17 cellular contexts compared by ENCODE assay signal in the genomic region with DNA sequence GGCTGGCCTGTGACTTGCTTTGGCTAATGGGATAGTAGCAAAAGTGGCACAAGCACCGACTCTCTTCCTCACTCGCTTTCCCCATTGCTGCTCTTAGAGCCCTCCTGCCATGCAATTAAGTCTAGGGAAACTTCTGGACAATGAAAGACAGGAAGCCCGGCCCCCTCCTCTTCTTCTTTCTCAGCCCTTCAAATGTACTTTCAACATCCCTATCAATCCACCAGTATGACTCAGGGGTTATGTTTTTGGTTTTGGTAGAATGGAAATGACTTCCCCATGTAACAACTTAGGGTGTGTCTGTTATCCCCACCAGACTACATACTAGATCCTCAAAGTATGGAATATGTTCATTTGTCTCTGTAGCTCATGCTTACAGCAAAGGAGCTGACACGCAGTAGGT.
"Had no signal": no experiment of that assay in that cellular context is flagged by ENCODE, and none has a peak within 500 bp of the region (broad histone marks: within the 10 kb centered on the region; RNA-seq: fewer than 3 reads in every experiment).

No MANE protein-coding gene starts in this region.

- H3K9me3 Mint-ChIP-seq: neural crest cell had no signal

- H3K4me3 Mint-ChIP-seq: activated T-helper 1 cell treated with anti-CD3 and anti-CD28 coated beads, Interleukin-12 subunit alpha, Interleukin-12 subunit beta, Interleukin-2, Interleukin-4 antibody, amounts not matched to agents 30 ng/mL and 10 ng/mL and 1 ng/mL, durations not matched to agents 14 hours and 24 hours and 36 hours; neural crest cell had no signal

- H3K4me3 ChIP-seq: heart right ventricle, tibial artery had no signal

- H3K27ac Mint-ChIP-seq: activated T-helper 1 cell treated with anti-CD3 and anti-CD28 coated beads, Interleukin-12 subunit alpha, Interleukin-12 subunit beta, Interleukin-2, Interleukin-4 antibody, amounts not matched to agents 30 ng/mL and 10 ng/mL and 1 ng/mL, durations not matched to agents 14 hours and 24 hours and 36 hours; progenitor cell of endocrine pancreas had no signal

- DNase-seq: activated CD4-positive, alpha-beta T cell treated with anti-CD3 and anti-CD28 coated beads, Interleukin-2, amount 50 U/mL, for 1 hour; activated naive CD4-positive, alpha-beta T cell treated with Interleukin-2 at 50 U/mL for 16 hours; anterior cingulate cortex; brain microvascular endothelial cell; central memory CD4-positive, alpha-beta T cell; heart right ventricle; kidney glomerular epithelial cell; left ventricle myocardium superior; stimulated activated CD4-positive, alpha-beta T cell treated with anti-CD3 and anti-CD28 coated beads, Interleukin-2, amount 100 ng/mL, for 24 hours; stimulated activated naive CD8-positive, alpha-beta T cell treated with anti-CD3 and anti-CD28 coated beads, Interleukin-15, Interleukin-2, amounts not matched to agents 100 U/mL and 50 U/mL, for 24 hours; substantia nigra; T-helper 1 cell; T-helper 9 cell; tibial artery had no signal
